In genomic region chr13:109196896-109197295, GRCh38 we compare ENCODE assay signal across 17 cellular contexts.
DNase-seq lines count a peak whose midpoint lies in the region; ATAC-seq and TF ChIP-seq lines count a peak whose summit lies in the region.
"Had no signal": no experiment of that assay in that cellular context is flagged by ENCODE, and none has a peak within 500 bp of the region (broad histone marks: within the 10 kb centered on the region; RNA-seq: fewer than 3 reads in every experiment).

No MANE protein-coding gene starts in this region.

- intact Hi-C loops in MCF 10A (cut with micrococcal nuclease) = no loop called here
- intact Hi-C loops in CD4-positive, alpha-beta memory T cell (cut with micrococcal nuclease) = no loop called here

- BruUV-seq in MCF 10A (replicated peaks; lab: Mats Ljungman, UMichigan) = no TSS peak

- peaks cover 7% of the 10 kb centered on the region for H3K4me1 Mint-ChIP-seq in endodermal cell
- peaks cover 6% of the 10 kb centered on the region for H3K4me1 Mint-ChIP-seq in MCF 10A (ENCODE audit: insufficient read depth, unreplicated experiment)
- H3K4me1 Mint-ChIP-seq in CD4-positive, alpha-beta memory T cell = no peaks in the 10 kb centered on the region
- H3K4me1 Mint-ChIP-seq: activated CD4-positive, alpha-beta T cell treated with anti-CD3 and anti-CD28 coated beads for 36 hours; central memory CD8-positive, alpha-beta T cell had no signal

- H2BK12ac ChIP-seq in trophoblast cell (ENCODE audit: low read length) = no peak overlapping the region

- H3K36me3 Mint-ChIP-seq in endodermal cell (ENCODE audit: low read depth) = no peaks in the 10 kb centered on the region
- H3K36me3 Mint-ChIP-seq in MCF 10A (ENCODE audit: insufficient read depth, unreplicated experiment) = no peaks in the 10 kb centered on the region
- no peaks in the 10 kb centered on the region for H3K36me3 Mint-ChIP-seq in CD4-positive, alpha-beta memory T cell
- H3K36me3 Mint-ChIP-seq: activated naive CD8-positive, alpha-beta T cell had no signal

- no peaks in the 10 kb centered on the region for H3K79me1 ChIP-seq in trophoblast cell (ENCODE audit: low read length)

- no peak overlapping the region for H3K27ac Mint-ChIP-seq in endodermal cell
- no peak overlapping the region for H3K27ac Mint-ChIP-seq in MCF 10A (ENCODE audit: low read depth, unreplicated experiment)
- H3K27ac Mint-ChIP-seq in CD4-positive, alpha-beta memory T cell = no peak overlapping the region
- H3K27ac Mint-ChIP-seq: activated CD4-positive, alpha-beta T cell treated with anti-CD3 and anti-CD28 coated beads for 36 hours; activated naive CD8-positive, alpha-beta T cell had no signal

- H3K27me3 Mint-ChIP-seq in endodermal cell (ENCODE audit: insufficient read depth) (no peaks in the 10 kb centered on the region), MCF 10A (ENCODE audit: insufficient read depth, unreplicated experiment) (no peaks in the 10 kb centered on the region)
- H3K27me3 Mint-ChIP-seq in CD4-positive, alpha-beta memory T cell = peaks cover 0 to 3% of the 10 kb centered on the region in 2 donors
- H3K27me3 Mint-ChIP-seq: central memory CD8-positive, alpha-beta T cell had no signal

- no peak overlapping the region for H4K12ac ChIP-seq in trophoblast cell (ENCODE audit: low read depth, low read length)

- no peak overlapping the region for H3K4me3 ChIP-seq in endodermal cell (ENCODE audit: low read length)
- no peak overlapping the region for H3K4me3 ChIP-seq in trophoblast cell (ENCODE audit: low read depth, low read length)
- H3K4me3 ChIP-seq in CD4-positive, alpha-beta memory T cell (ENCODE audit: low read length in 2 of 2) = no peak overlapping the region
- H3K4me3 ChIP-seq: BLaER1 treated with 17β-estradiol and CSF1 and Interleukin-3, amounts not matched to agents 10 nM and 100 nM; Peyer's patch had no signal

- H3K4me2 ChIP-seq in trophoblast cell (ENCODE audit: low read length) = no peak overlapping the region
- H3K4me2 ChIP-seq: BLaER1 treated with 17β-estradiol and CSF1 and Interleukin-3, amounts not matched to agents 10 nM and 100 nM had no signal

- no peak overlapping the region for H3K23ac ChIP-seq in trophoblast cell (ENCODE audit: low read length)

- CTCF ChIA-PET in MCF 10A (lab: Yijun Ruan, JAX) = interaction anchor here (0.7 to 1.3 kb wide), 3 partner anchors 9 to 67 kb away, joined by 3 to 5 read pairs (median 3); no protein-coding TSS in a partner anchor
- CTCF ChIA-PET in CD4-positive, alpha-beta memory T cell (lab: Charles Lee; ENCODE audit: partially characterized antibody) = no interaction called here

- TF ChIP-seq CTCF in endodermal cell (conservative IDR thresholded peaks at IDR 0.05) (peak; percentile 73), MCF 10A (IDR thresholded peaks at IDR 0.05; ENCODE audit: unreplicated experiment) (no peak)

- H3K9me3 ChIP-seq in endodermal cell (ENCODE audit: control insufficient read depth, low read length) (no peaks in the 10 kb centered on the region), trophoblast cell (ENCODE audit: insufficient read depth, low read depth, low read length) (no peaks in the 10 kb centered on the region)
- no peaks in the 10 kb centered on the region for H3K9me3 ChIP-seq in CD4-positive, alpha-beta memory T cell (ENCODE audit: control insufficient read depth in 1 of 2, low read length in 2 of 2)
- H3K9me3 ChIP-seq: BLaER1 treated with 17β-estradiol and CSF1 and Interleukin-3, amounts not matched to agents 10 nM and 100 nM; Peyer's patch had no signal

- DNase-seq in ELR (ENCODE audit: low read depth) (peak; percentile 26), NCI-H82 (lab: John Stamatoyannopoulos, UW) (peak; percentile 58), endodermal cell (peak; percentile 79), trophoblast cell (peak in 1 of 2 donors; percentile 31), NCI-H2171 (lab: John Stamatoyannopoulos, UW) (no peak), MCF 10A (ENCODE audit: unreplicated experiment) (no peak)
- DNase-seq in CD4-positive, alpha-beta memory T cell = no peak
- DNase-seq: activated CD4-positive, alpha-beta T cell treated with anti-CD3 and anti-CD28 coated beads for 36 hours; activated T-cell treated with anti-CD3 and anti-CD28 coated beads for 4 hours; NCI-H446 treated with DMSO at 0.1 percent for 48 hours; Peyer's patch; posterior cingulate gyrus; substantia nigra had no signal

- WGBS in endodermal cell (ENCODE audit: insufficient coverage in 1 of 2, insufficient read length in 1 of 2), 2 experiments = 52 to 82% methylated on average over 5 to 6 of the region's 6 CpGs
- WGBS in trophoblast cell (ENCODE audit: extremely low coverage, insufficient coverage, insufficient read length) = no CpG with 5 or more reads among the region's 6 CpGs

- H3K9ac ChIP-seq in endodermal cell (ENCODE audit: extremely low read depth, low read length, poor library complexity, severe bottlenecking) = no peak overlapping the region
- no peak overlapping the region for H3K9ac ChIP-seq in trophoblast cell (ENCODE audit: low read length)
- H3K9ac ChIP-seq: BLaER1 treated with 17β-estradiol and CSF1 and Interleukin-3, amounts not matched to agents 10 nM and 100 nM had no signal

- no peaks in the 10 kb centered on the region for H3K27me3 ChIP-seq in endodermal cell (ENCODE audit: control insufficient read depth, insufficient read depth, low read length, poor library complexity, severe bottlenecking)
- H3K27me3 ChIP-seq in trophoblast cell (ENCODE audit: insufficient read depth, low read length) = no peaks in the 10 kb centered on the region
- no peaks in the 10 kb centered on the region for H3K27me3 ChIP-seq in CD4-positive, alpha-beta memory T cell (ENCODE audit: insufficient read depth, low read length)
- H3K27me3 ChIP-seq: BLaER1 treated with 17β-estradiol and CSF1 and Interleukin-3, amounts not matched to agents 10 nM and 100 nM; Peyer's patch had no signal

- H2BK5ac ChIP-seq in trophoblast cell (ENCODE audit: low read depth, low read length, poor library complexity) = no peak overlapping the region

- H3K14ac ChIP-seq in trophoblast cell (ENCODE audit: low read length) = no peak overlapping the region

- no peaks in the 10 kb centered on the region for H3K9me3 Mint-ChIP-seq in endodermal cell
- no peaks in the 10 kb centered on the region for H3K9me3 Mint-ChIP-seq in MCF 10A (ENCODE audit: unreplicated experiment)
- peaks cover 0 to 2% (median 0%) of the 10 kb centered on the region in 8 donors for H3K9me3 Mint-ChIP-seq in CD4-positive, alpha-beta memory T cell

- H3K4me1 ChIP-seq in endodermal cell (ENCODE audit: control insufficient read depth, insufficient read depth, low read length) = no peaks in the 10 kb centered on the region
- no peaks in the 10 kb centered on the region for H3K4me1 ChIP-seq in trophoblast cell (ENCODE audit: control insufficient read depth in 1 of 2, insufficient read depth in 2 of 2, low read length in 2 of 2)
- no peaks in the 10 kb centered on the region for H3K4me1 ChIP-seq in CD4-positive, alpha-beta memory T cell (ENCODE audit: insufficient read depth, low read length)
- H3K4me1 ChIP-seq: BLaER1 treated with 17β-estradiol and CSF1 and Interleukin-3, amounts not matched to agents 10 nM and 100 nM; Peyer's patch had no signal

- no peak for ATAC-seq in HG03135 (IDR thresholded peaks at IDR 0.05; ENCODE audit: unreplicated experiment)
- ATAC-seq: activated CD4-positive, alpha-beta T cell treated with anti-CD3 and anti-CD28 coated beads for 36 hours had no signal

- POLR2A ChIA-PET in MCF 10A (lab: Yijun Ruan, JAX) = interaction anchor here (0.5 to 3.8 kb wide), 6 partner anchors 9 to 852 kb away, joined by 3 to 23 read pairs (median 4); no protein-coding TSS in a partner anchor
- POLR2A ChIA-PET in CD4-positive, alpha-beta memory T cell (lab: Charles Lee; ENCODE audit: partially characterized antibody) = no interaction called here

- H3K4ac ChIP-seq in trophoblast cell (ENCODE audit: low read depth, low read length) = no peak overlapping the region

- no peak overlapping the region for H3K18ac ChIP-seq in trophoblast cell (ENCODE audit: low read length)

- H3K36me3 ChIP-seq in endodermal cell (ENCODE audit: control insufficient read depth, insufficient read depth, low read length) = no peaks in the 10 kb centered on the region
- H3K36me3 ChIP-seq in trophoblast cell (ENCODE audit: control insufficient read depth in 1 of 2, insufficient read depth in 2 of 2, low read length in 2 of 2) = no peaks in the 10 kb centered on the region
- H3K36me3 ChIP-seq in CD4-positive, alpha-beta memory T cell (ENCODE audit: insufficient read depth, low read length) = no peaks in the 10 kb centered on the region
- H3K36me3 ChIP-seq: BLaER1 treated with 17β-estradiol and CSF1 and Interleukin-3, amounts not matched to agents 10 nM and 100 nM; Peyer's patch had no signal

- no peak overlapping the region for H4K91ac ChIP-seq in trophoblast cell (ENCODE audit: low read depth, low read length)

- no peak overlapping the region for H2AFZ ChIP-seq in trophoblast cell (ENCODE audit: insufficient read depth, low read length, poor library complexity)

- H3K27ac ChIP-seq in endodermal cell (ENCODE audit: low read depth, low read length) (peak overlapping the region; percentile 14), trophoblast cell (ENCODE audit: low read depth, low read length) (no peak overlapping the region)
- no peak overlapping the region for H3K27ac ChIP-seq in CD4-positive, alpha-beta memory T cell (ENCODE audit: low read depth, low read length)
- H3K27ac ChIP-seq: BLaER1 treated with 17β-estradiol and CSF1 and Interleukin-3, amounts not matched to agents 10 nM and 100 nM; Peyer's patch had no signal

- no peak overlapping the region for H2AK5ac ChIP-seq in trophoblast cell (ENCODE audit: low read length)

- H3K79me2 ChIP-seq in trophoblast cell (ENCODE audit: control insufficient read depth, insufficient read depth, low read length, poor library complexity) = no peaks in the 10 kb centered on the region

- no peak overlapping the region for H3K4me3 Mint-ChIP-seq in endodermal cell
- no peak overlapping the region for H3K4me3 Mint-ChIP-seq in MCF 10A (ENCODE audit: unreplicated experiment)
- H3K4me3 Mint-ChIP-seq in CD4-positive, alpha-beta memory T cell = no peak overlapping the region
- H3K4me3 Mint-ChIP-seq: activated CD4-positive, alpha-beta T cell treated with anti-CD3 and anti-CD28 coated beads for 36 hours; activated naive CD8-positive, alpha-beta T cell; central memory CD8-positive, alpha-beta T cell had no signal

- H4K8ac ChIP-seq in trophoblast cell (ENCODE audit: low read depth, low read length) = no peak overlapping the region

- H2BK120ac ChIP-seq in trophoblast cell (ENCODE audit: insufficient read depth, low read length, poor library complexity) = peak overlapping the region; percentile 51

Comparison
In these comparisons a context has a peak if more than half of its experiments do, and no peak if none do; other contexts are left out.
1. DNase-seq: peak in ELR (single experiment), NCI-H82 (single experiment) and endodermal cell (single experiment); none in NCI-H2171 (single experiment), MCF 10A (single experiment) and CD4-positive, alpha-beta memory T cell (0 of 5).